ENCODE assay signal across 13 cellular contexts in genomic region chr17:8061851-8062250, GRCh38. TPM values are rescaled to one million over a fixed set of nuclear protein-coding genes. Genes with fewer than 3 reads are reported as not detected.
"Had no signal": no experiment of that assay in that cellular context is flagged by ENCODE, and none has a peak within 500 bp of the region (broad histone marks: within the 10 kb centered on the region; RNA-seq: fewer than 3 reads in every experiment).

No MANE protein-coding gene starts in this region.

RNA-seq across cellular contexts. Expression of gene ALOX15B, which starts 23.0 kb away (rescaled TPM):
- total RNA-seq: activated B cell treated with CpG ODN at 0.5 μM for 24 hours; activated CD4-positive, alpha-beta memory T cell treated with anti-CD3 and anti-CD28 coated beads for 36 hours; activated naive CD4-positive, alpha-beta T cell treated with anti-CD3 and anti-CD28 coated beads for 36 hours; activated naive CD4-positive, alpha-beta T cell treated with anti-CD3 and anti-CD28 coated beads, Interleukin-2, amount 50 U/mL, for 72 hours; activated T-helper 1 cell treated with anti-CD3 and anti-CD28 coated beads, Interleukin-12 subunit alpha, Interleukin-12 subunit beta, Interleukin-2, Interleukin-4 antibody, amounts not matched to agents 30 ng/mL and 10 ng/mL and 1 ng/mL, durations not matched to agents 14 hours and 24 hours and 36 hours; M059J; PC-3; SJSA1 had no signal
- polyA plus RNA-seq: SK-N-SH had no signal

RNA-seq across cellular contexts. Expression of gene ALOX12B, which starts 25.7 kb away (rescaled TPM):
- total RNA-seq: adrenal gland, M059J, SJSA1 had no signal
- polyA plus RNA-seq: adrenal gland had no signal

RNA-seq across cellular contexts. Expression of gene ALOXE3, which starts 56.5 kb away (rescaled TPM):
- total RNA-seq: activated B cell treated with CpG ODN at 0.5 μM for 24 hours; activated naive CD4-positive, alpha-beta T cell treated with anti-CD3 and anti-CD28 coated beads for 36 hours; activated T-cell treated with anti-CD3 and anti-CD28 coated beads, Interleukin-2, amount 50 U/mL, for 4 hours; activated T-helper 1 cell treated with anti-CD3 and anti-CD28 coated beads, Interleukin-12 subunit alpha, Interleukin-12 subunit beta, Interleukin-2, Interleukin-4 antibody, amounts not matched to agents 30 ng/mL and 10 ng/mL and 1 ng/mL, durations not matched to agents 14 hours and 24 hours and 36 hours; adrenal gland; Peyer's patch; SJSA1 had no signal
- polyA plus RNA-seq: adrenal gland had no signal

RNA-seq across cellular contexts. Expression of gene GUCY2D, which starts 59.4 kb away (rescaled TPM):
- total RNA-seq: activated B cell treated with CpG ODN at 0.5 μM for 24 hours; activated CD4-positive, alpha-beta memory T cell treated with anti-CD3 and anti-CD28 coated beads for 36 hours; activated naive CD4-positive, alpha-beta T cell treated with anti-CD3 and anti-CD28 coated beads for 36 hours; activated T-helper 1 cell treated with anti-CD3 and anti-CD28 coated beads, Interleukin-12 subunit alpha, Interleukin-12 subunit beta, Interleukin-2, Interleukin-4 antibody, amounts not matched to agents 30 ng/mL and 10 ng/mL and 1 ng/mL, durations not matched to agents 14 hours and 24 hours and 36 hours; adrenal gland; bronchial epithelial cell; M059J; PC-3; Peyer's patch; SJSA1 had no signal
- polyA plus RNA-seq: adrenal gland, SK-N-SH had no signal
